In genomic region chr5:177086918-177087706, GRCh38 we compare ENCODE assay signal across 8 cellular contexts. TPM values are rescaled to one million over a fixed set of nuclear protein-coding genes. Genes with fewer than 3 reads are reported as not detected.
DNase-seq lines count a peak whose midpoint lies in the region; ATAC-seq and TF ChIP-seq lines count a peak whose summit lies in the region.

No MANE protein-coding gene starts in this region.

- peaks cover 23% of the 10 kb centered on the region for H3K36me3 Mint-ChIP-seq in Caco-2 (ENCODE audit: insufficient read depth, unreplicated experiment)
- H3K36me3 Mint-ChIP-seq in activated B cell treated with CpG ODN at 0.5 μM for 24 hours (ENCODE audit: low read depth): no peaks in the 10 kb centered on the region
- no peaks in the 10 kb centered on the region for H3K36me3 Mint-ChIP-seq in mesothelial cell of epicardium

- no peaks in the 10 kb centered on the region for H3K9me3 Mint-ChIP-seq in Caco-2 (ENCODE audit: unreplicated experiment)
- H3K9me3 Mint-ChIP-seq in activated B cell treated with CpG ODN at 0.5 μM for 24 hours: no peaks in the 10 kb centered on the region
- no peaks in the 10 kb centered on the region for H3K9me3 Mint-ChIP-seq in mesothelial cell of epicardium

- H3K27me3 Mint-ChIP-seq in Caco-2 (ENCODE audit: insufficient read depth, unreplicated experiment) (no peaks in the 10 kb centered on the region), activated B cell treated with CpG ODN at 0.5 μM for 24 hours (peaks cover 6% of the 10 kb centered on the region), mesothelial cell of epicardium (ENCODE audit: low read depth) (peaks cover 31% of the 10 kb centered on the region)

- H3K36me3 ChIP-seq in Caco-2 (ENCODE audit: control insufficient read depth, insufficient read depth, low read length): peaks cover 12% of the 10 kb centered on the region

- intact Hi-C loops in Caco-2 (cut with micrococcal nuclease; ENCODE audit: unreplicated experiment): loop anchor here (1.0 to 2.0 kb wide), 2 partner anchors 14 to 24 kb away; no protein-coding TSS in a partner anchor
- intact Hi-C loops in activated B cell treated with CpG ODN at 0.5 μM for 24 hours (cut with micrococcal nuclease): loop anchor here (1.0 to 5.0 kb wide), 3 partner anchors 16 to 80 kb away; partner anchors contain the start of gene UIMC1

- H3K27me3 ChIP-seq in Caco-2 (replicated peaks; ENCODE audit: control insufficient read depth, insufficient read depth, low read length): no peaks in the 10 kb centered on the region

- H3K4me3 Mint-ChIP-seq in Caco-2 (ENCODE audit: unreplicated experiment) (peak overlapping the region; percentile 88), activated B cell treated with CpG ODN at 0.5 μM for 24 hours (peak overlapping the region; percentile 50), mesothelial cell of epicardium (peak overlapping the region; percentile 39)

- TF ChIP-seq CTCF in Caco-2 (IDR thresholded peaks at IDR 0.05; ENCODE audit: insufficient read depth in 1 of 2, low read depth in 1 of 2, low read length in 1 of 2, severe bottlenecking in 1 of 2, unreplicated experiment in 1 of 2) (peak; percentile 83 to 94), activated B cell treated with CpG ODN at 0.5 μM for 24 hours (IDR thresholded peaks at IDR 0.05) (no peak), choroid plexus epithelial cell (conservative IDR thresholded peaks at IDR 0.05; ENCODE audit: low read depth, low read length) (peak; percentile 42), mesothelial cell of epicardium (IDR thresholded peaks at IDR 0.05; ENCODE audit: unreplicated experiment) (peak; percentile 72)

- H3K4me1 ChIP-seq in Caco-2: peaks cover 55% of the 10 kb centered on the region

- CTCF ChIA-PET in Caco-2 (lab: Charles Lee): interaction anchor here (0.6 to 3.7 kb wide), 35 partner anchors 8 to 1620 kb away, joined by 3 to 81 read pairs (median 4); partner anchors contain the start of genes GRK6, HK3, LMAN2 and MXD3
- CTCF ChIA-PET in activated B cell treated with CpG ODN at 0.5 μM for 24 hours (lab: Charles Lee): interaction anchor here (1.0 to 2.9 kb wide), 5 partner anchors 16 to 222 kb away, joined by 3 to 15 read pairs (median 3); no protein-coding TSS in a partner anchor

- H3K9me3 ChIP-seq in Caco-2: no peaks in the 10 kb centered on the region

- POLR2A ChIA-PET in Caco-2 (lab: Charles Lee) (interaction anchor here (0.6 to 3.0 kb wide), 21 partner anchors 8 to 549 kb away, joined by 3 to 33 read pairs (median 4); partner anchors contain the start of genes GRK6, PDLIM7, PRELID1 and RAB24), activated B cell treated with CpG ODN at 0.5 μM for 24 hours (lab: Charles Lee) (interaction anchor here (0.6 to 1.8 kb wide), 3 partner anchors 15 to 367 kb away, joined by 3 to 6 read pairs (median 3); partner anchors contain the start of gene NSD1)

- peaks cover 28% of the 10 kb centered on the region for H3K4me1 Mint-ChIP-seq in Caco-2 (ENCODE audit: low read depth, unreplicated experiment)
- peaks cover 19% of the 10 kb centered on the region for H3K4me1 Mint-ChIP-seq in activated B cell treated with CpG ODN at 0.5 μM for 24 hours
- H3K4me1 Mint-ChIP-seq in mesothelial cell of epicardium: peaks cover 6% of the 10 kb centered on the region

- peak overlapping the region; percentile 93 for H3K4me3 ChIP-seq in Caco-2 (ENCODE audit: low read depth, low read length)
- H3K4me3 ChIP-seq in Jurkat, Clone E6-1 (ENCODE audit: low read length): peak overlapping the region; percentile 49
- peak overlapping the region; percentile 51 for H3K4me3 ChIP-seq in choroid plexus epithelial cell (ENCODE audit: low read depth, low read length)

- DNase-seq in Caco-2 (peak; percentile 98), activated B cell treated with CpG ODN at 0.5 μM for 24 hours (peak; percentile 71), choroid plexus epithelial cell (ENCODE audit: low read depth) (no peak), mesothelial cell of epicardium (ENCODE audit: low spot score in 2 of 2, unreplicated experiment in 2 of 2) (peak in 1 of 2 experiments; percentile 60)
- DNase-seq in Jurkat, Clone E6-1 (ENCODE audit: low read depth, low spot score): peak; percentile 31
- DNase-seq in stimulated activated CD8-positive, alpha-beta memory T cell treated with anti-CD3 and anti-CD28 coated beads, Interleukin-4, amount 100 ng/mL, for 24 hours (ENCODE audit: low read depth): peak; percentile 38

- TSS peak; percentile 59 for BruUV-seq in Caco-2 (replicated peaks; lab: Mats Ljungman, UMichigan)

- H3K27ac Mint-ChIP-seq in Caco-2 (ENCODE audit: unreplicated experiment): peak overlapping the region; percentile 93
- no peak overlapping the region for H3K27ac Mint-ChIP-seq in activated B cell treated with CpG ODN at 0.5 μM for 24 hours
- H3K27ac Mint-ChIP-seq in mesothelial cell of epicardium: no peak overlapping the region

- peak; percentile 60 for ATAC-seq in GM21390 (IDR thresholded peaks at IDR 0.05; ENCODE audit: unreplicated experiment)
- peak; percentile 82 for ATAC-seq in activated B cell treated with CpG ODN at 0.5 μM for 24 hours (ENCODE audit: low read depth)
- ATAC-seq in HG02571 (IDR thresholded peaks at IDR 0.05; ENCODE audit: unreplicated experiment): no peak

RNA-seq across cellular contexts. Expression of gene FGFR4, which starts 0.4 kb away (rescaled TPM):
- 186 and 190 TPM in 2 replicates for total RNA-seq in Caco-2 (2022)
- 13.1 TPM for polyA plus RNA-seq in Jurkat, Clone E6-1 (2012; ENCODE audit: insufficient read depth, insufficient read length)
- total RNA-seq in activated B cell treated with CpG ODN at 0.5 μM for 24 hours: 1.5 and 3.0 TPM in 2 replicates
- 4.7 to 8.0 TPM (median 5.9 TPM) in 3 replicates for total RNA-seq in mesothelial cell of epicardium

RNA-seq across cellular contexts. Expression of gene NSD1, which starts 46.5 kb away (rescaled TPM):
- total RNA-seq in Caco-2 (2022): 60.6 and 67.4 TPM in 2 replicates
- 22.2 TPM for polyA plus RNA-seq in Jurkat, Clone E6-1 (2012; ENCODE audit: insufficient read depth, insufficient read length)
- 103 and 108 TPM in 2 replicates for total RNA-seq in activated B cell treated with CpG ODN at 0.5 μM for 24 hours
- 153 to 164 TPM (median 161 TPM) in 3 replicates for total RNA-seq in mesothelial cell of epicardium

Comparison
In these comparisons a context has a peak if more than half of its experiments do, and no peak if none do; other contexts are left out.
1. RNA of gene FGFR4, which starts 0.4 kb away (total RNA-seq): 186 to 190 TPM in Caco-2; 4.7 to 8.0 TPM in mesothelial cell of epicardium and 1.5 to 3.0 TPM in activated B cell treated with CpG ODN at 0.5 μM for 24 hours; every median in the first group is over 10 times any median in the second.
2. Peak in every context shown above with its lines, with median percentiles within 50 percentile points of each other: H3K4me3 ChIP-seq and H3K4me3 Mint-ChIP-seq.